In genomic region chr3:13843351-13843750, GRCh38 we compare ENCODE assay signal across 26 cellular contexts. TPM values are rescaled to one million over a fixed set of nuclear protein-coding genes. Genes with fewer than 3 reads are reported as not detected.
"Had no signal": no experiment of that assay in that cellular context is flagged by ENCODE, and none has a peak within 500 bp of the region (broad histone marks: within the 10 kb centered on the region; RNA-seq: fewer than 3 reads in every experiment).

No MANE protein-coding gene starts in this region.

- H3K4me1 ChIP-seq: stomach, suprapubic skin, testis, thyroid gland, tibial artery, tibial nerve, transverse colon, upper lobe of left lung, upper lobe of right lung, uterus, vagina had no signal

- H3K36me3 ChIP-seq: stomach, suprapubic skin, thoracic aorta, thyroid gland, tibial artery, tibial nerve, transverse colon, upper lobe of left lung, upper lobe of right lung, uterus, vagina had no signal

- H3K27ac ChIP-seq: stomach, suprapubic skin, testis, thoracic aorta, thyroid gland, tibial artery, tibial nerve, transverse colon, upper lobe of left lung, upper lobe of right lung, uterus, vagina had no signal

- H3K9me3 ChIP-seq: stomach, suprapubic skin, testis, thoracic aorta, thyroid gland, tibial artery, tibial nerve, transverse colon, upper lobe of left lung, upper lobe of right lung, uterus, vagina had no signal

- H3K27me3 ChIP-seq: testis, thyroid gland, tibial nerve, transverse colon, upper lobe of left lung, uterus, vagina had no signal

- DNase-seq: stimulated activated CD4-positive, alpha-beta T cell treated with anti-CD3 and anti-CD28 coated beads, Interleukin-2, amount 100 ng/mL, for 48 hours; stimulated activated CD4-positive, alpha-beta T cell treated with anti-CD3 and anti-CD28 coated beads, Interleukin-4, amount 100 ng/mL, for 1 hour; stimulated activated CD4-positive, alpha-beta T cell treated with anti-CD3 and anti-CD28 coated beads, Interleukin-4, amount 100 ng/mL, for 4 hours; stimulated activated CD8-positive, alpha-beta memory T cell treated with anti-CD3 and anti-CD28 coated beads, Interleukin-4, amount 100 ng/mL, for 48 hours; stimulated activated naive B cell treated with anti-CD40 and anti-IgM and Interleukin-4, amounts not matched to agents 10 μg/mL and 1 μg/mL and 100 μg/mL, for 72 hours; stimulated activated naive CD4-positive, alpha-beta T cell; stimulated activated naive CD4-positive, alpha-beta T cell treated with Interleukin-2 at 50 U/mL for 16 hours; stimulated activated naive CD8-positive, alpha-beta T cell treated with anti-CD3 and anti-CD28 coated beads, Interleukin-15, amount 100 ng/mL, for 72 hours; stimulated activated naive CD8-positive, alpha-beta T cell treated with anti-CD3 and anti-CD28 coated beads, Interleukin-15, Interleukin-2, amounts not matched to agents 100 U/mL and 50 U/mL, for 24 hours; stomach; substantia nigra; testis; thyroid gland; tibial artery; transverse colon; trophoblast cell; upper lobe of left lung; upper lobe of right lung; uterus had no signal

- H3K4me3 ChIP-seq: stomach, suprapubic skin, testis, thoracic aorta, thyroid gland, tibial artery, tibial nerve, transverse colon, upper lobe of left lung, upper lobe of right lung, uterus, vagina had no signal

- ATAC-seq: stimulated activated effector memory CD8-positive, alpha-beta T cell treated with anti-CD3 and anti-CD28 coated beads, Interleukin-12 subunit alpha, Interleukin-12 subunit beta, amount 100 ng/mL, for 72 hours; stimulated activated memory B cell treated with anti-CD40 and anti-IgM and Interleukin-4, amounts not matched to agents 10 μg/mL and 1 μg/mL and 100 μg/mL, for 72 hours; stimulated activated naive B cell treated with anti-CD40 and anti-IgM and Interleukin-4, amounts not matched to agents 10 μg/mL and 1 μg/mL and 100 μg/mL, for 72 hours; stimulated activated naive CD8-positive, alpha-beta T cell treated with anti-CD3 and anti-CD28 coated beads, Interleukin-15, amount 100 ng/mL, for 72 hours; stimulated activated naive CD8-positive, alpha-beta T cell treated with anti-CD3 and anti-CD28 coated beads, Interleukin-15, Interleukin-2, amounts not matched to agents 100 U/mL and 50 U/mL, for 24 hours; upper lobe of right lung had no signal

RNA-seq across cellular contexts. Expression of gene WNT7A, which starts 36.5 kb away (rescaled TPM):
- total RNA-seq: stomach, thoracic aorta, thyroid gland, transverse colon, urinary bladder, vagina had no signal
